In the genomic region with DNA sequence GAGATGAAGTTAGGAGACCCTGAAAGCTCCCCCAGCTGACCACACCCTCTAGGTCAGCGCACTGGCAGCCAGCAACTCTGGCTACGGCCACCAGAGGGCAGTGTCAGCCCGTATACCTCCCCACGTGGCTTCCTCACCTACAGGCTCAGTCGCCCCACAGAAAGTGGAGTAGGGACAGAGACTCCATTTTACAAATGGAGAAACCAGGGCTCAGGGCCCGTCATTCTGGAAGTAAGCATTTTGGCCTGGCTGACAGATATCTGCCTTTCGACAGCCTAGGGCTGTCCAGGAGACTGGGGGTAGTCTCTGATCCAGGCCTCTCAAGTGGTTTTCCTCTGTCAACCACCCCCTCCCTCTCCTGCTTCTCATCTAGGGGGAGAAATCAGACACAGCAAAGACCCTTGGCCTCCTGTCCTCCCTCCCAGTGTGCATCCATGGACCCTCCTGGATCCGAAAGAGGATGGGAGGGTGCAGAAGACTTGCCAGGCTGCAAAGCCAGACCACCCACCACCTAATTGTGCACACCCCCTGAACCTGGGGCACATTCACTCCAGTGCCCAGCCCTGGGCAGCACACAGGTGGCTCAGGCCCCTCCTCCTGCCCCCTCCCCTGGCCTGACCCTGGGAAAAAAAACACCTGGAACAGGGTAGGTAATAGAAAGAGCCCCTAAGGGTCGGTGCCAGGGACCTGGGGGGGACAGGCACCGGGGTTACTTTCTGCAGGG, we compare ENCODE assay signal across 8 cellular contexts.
A peak's percentile ranks its signal among the peaks of the same experiment; 100 is the strongest.
DNase-seq lines count a peak whose midpoint lies in the region; ATAC-seq and TF ChIP-seq lines count a peak whose summit lies in the region.

No MANE protein-coding gene starts in this region.

- ATAC-seq in GM21423 (IDR thresholded peaks at IDR 0.05; ENCODE audit: unreplicated experiment): no peak

- peaks cover 11% of the 10 kb centered on the region; the same call in 1 of the 2 replicates for H3K27me3 ChIP-seq in OCI-LY1 (ENCODE audit: insufficient read depth, low read length)
- H3K27me3 ChIP-seq in mucosa of rectum (ENCODE audit: control insufficient read depth in 2 of 2, insufficient read depth in 2 of 2, low read length in 2 of 2): peaks cover 25 to 33% of the 10 kb centered on the region in 2 donors

- no peaks in the 10 kb centered on the region for H3K9me3 ChIP-seq in OCI-LY1 (ENCODE audit: low read length)
- H3K9me3 ChIP-seq in mucosa of rectum (ENCODE audit: control insufficient read depth in 2 of 2, low read length in 2 of 2): no peaks in the 10 kb centered on the region

- no peaks in the 10 kb centered on the region for H3F3A ChIP-seq in OCI-LY1 (ENCODE audit: insufficient read depth, low read length)

- DNase-seq in GF-D8 (lab: John Stamatoyannopoulos, UW) (peak; percentile 6), HUDEP-2 (lab: John Stamatoyannopoulos, UW; ENCODE audit: unreplicated experiment in 76 of 76) (peak in 71 of 76 experiments; percentile 5 to 84 (median 62)), epithelial cell of prostate (ENCODE audit: low read depth, low spot score) (no peak)
- DNase-seq in activated CD8-positive, alpha-beta memory T cell treated with anti-CD3 and anti-CD28 coated beads, Interleukin-2, amount 50 U/mL, for 24 hours (ENCODE audit: extremely low read depth): peak; percentile 54
- peak; percentile 55 to 57 for DNase-seq in stimulated activated CD8-positive, alpha-beta memory T cell treated with anti-CD3 and anti-CD28 coated beads, Interleukin-4, amount 100 ng/mL, for 4 hours (ENCODE audit: low read depth in 2 of 2, low spot score in 1 of 2)

- no peaks in the 10 kb centered on the region for H3K36me3 ChIP-seq in OCI-LY1 (ENCODE audit: insufficient read depth, low read length)
- H3K36me3 ChIP-seq in mucosa of rectum (ENCODE audit: control insufficient read depth in 2 of 2, insufficient read depth in 2 of 2, low read length in 2 of 2): no peaks in the 10 kb centered on the region

- H3K9ac ChIP-seq in OCI-LY1 (ENCODE audit: low read length) (0 out of 2 replicates have a peak overlapping the region, but pooled peaks have one; percentile 8), mucosa of rectum (ENCODE audit: low read depth in 1 of 2, low read length in 2 of 2) (peak overlapping the region; percentile 39 to 41)

- H3K4me3 ChIP-seq in OCI-LY1 (ENCODE audit: low read depth, low read length, poor library complexity, severe bottlenecking): no peak overlapping the region
- no peak overlapping the region for H3K4me3 ChIP-seq in mucosa of rectum (ENCODE audit: low read length in 2 of 2)

- no peaks in the 10 kb centered on the region for H4K20me1 ChIP-seq in OCI-LY1 (ENCODE audit: insufficient read depth, low read length)

- peak; percentile 95 for TF ChIP-seq CTCF in OCI-LY1 (IDR thresholded peaks at IDR 0.05; ENCODE audit: low read length)

- H3K27ac ChIP-seq in OCI-LY1 (ENCODE audit: low read depth, low read length, poor library complexity, severe bottlenecking) (no peak overlapping the region), epithelial cell of prostate (peak overlapping the region; percentile 94), mucosa of rectum (ENCODE audit: low read depth in 2 of 2, low read length in 2 of 2) (no peak overlapping the region)

- H3K4me1 ChIP-seq in OCI-LY1 (ENCODE audit: insufficient read depth, low read length, severe bottlenecking) (peaks cover 5% of the 10 kb centered on the region), mucosa of rectum (ENCODE audit: control insufficient read depth in 2 of 2, insufficient read depth in 2 of 2, low read length in 2 of 2) (peaks cover 0 to 9% of the 10 kb centered on the region in 2 donors)

- H2AFZ ChIP-seq in OCI-LY1 (ENCODE audit: low read length): 0 out of 2 replicates have a peak overlapping the region, but pooled peaks have one; percentile 24

- no peak overlapping the region for H3K4me2 ChIP-seq in OCI-LY1 (ENCODE audit: low read length)

- H3K79me2 ChIP-seq in OCI-LY1 (ENCODE audit: insufficient read depth, low read length): no peaks in the 10 kb centered on the region

- no peaks in the 10 kb centered on the region for H3K9me2 ChIP-seq in OCI-LY1 (ENCODE audit: low read depth, low read length)
